1 cellular context compared by ENCODE assay signal in genomic region chr1:36134805-36135339, GRCh38.
TF ChIP-seq lines count a peak whose summit lies in the region.

No MANE protein-coding gene starts in this region.

TF ChIP-seq in K562, 482 proteins besides CTCF, POLR2A, EP300 and RAD21 (continued from another document and continues in another):
- TF ChIP-seq ETS1 (conservative IDR thresholded peaks at IDR 0.05; ENCODE audit: control insufficient read depth, low read depth, low read length) = no peak
- TF ChIP-seq SETDB1 (IDR thresholded peaks at IDR 0.05; ENCODE audit: low read length) = no peak
- 0 out of 2 replicates have a peak, but pooled peaks have one; percentile 39 for TF ChIP-seq NR2F6 (CRISPR knock-in tag; IDR thresholded peaks at IDR 0.05)
- no peak for TF ChIP-seq MNT (conservative IDR thresholded peaks at IDR 0.05)
- TF ChIP-seq ZNF324 (CRISPR knock-in tag; IDR thresholded peaks at IDR 0.05) = no peak
- no peak for TF ChIP-seq ELK3 (CRISPR knock-in tag; IDR thresholded peaks at IDR 0.05)
- TF ChIP-seq ZC3H8 (IDR thresholded peaks at IDR 0.05) = no peak
- no peak for TF ChIP-seq SP1 (CRISPR knock-in tag; IDR thresholded peaks at IDR 0.05)
- no peak for TF ChIP-seq DIDO1 (tag; IDR thresholded peaks at IDR 0.05; ENCODE audit: low read depth)
- TF ChIP-seq TSC22D4 (tag; IDR thresholded peaks at IDR 0.05) = no peak
- TF ChIP-seq TCF15 (CRISPR knock-in tag; IDR thresholded peaks at IDR 0.05) = no peak
- TF ChIP-seq DMBX1 (CRISPR knock-in tag; IDR thresholded peaks at IDR 0.05; ENCODE audit: borderline replicate concordance) = no peak; the same call in 1 of the 2 replicates
- no peak for TF ChIP-seq TAF9B (IDR thresholded peaks at IDR 0.05; ENCODE audit: partially characterized antibody)
- TF ChIP-seq JUN (IDR thresholded peaks at IDR 0.05; ENCODE audit: borderline replicate concordance, low read depth, low read length) = peak; percentile 45; the same call in 1 of the 2 replicates
- TF ChIP-seq JUN (CRISPR knock-in tag; IDR thresholded peaks at IDR 0.05; ENCODE audit: borderline replicate concordance) = no peak
- TF ChIP-seq TCF7L2 (IDR thresholded peaks at IDR 0.05; ENCODE audit: low read depth, low read length) = no peak
- TF ChIP-seq KAT8 (IDR thresholded peaks at IDR 0.05; ENCODE audit: low read depth) = no peak
- no peak for TF ChIP-seq ZNF449 (CRISPR knock-in tag; IDR thresholded peaks at IDR 0.05)
- TF ChIP-seq CEBPZ (IDR thresholded peaks at IDR 0.05; ENCODE audit: borderline replicate concordance, low read depth, low read length) = no peak
- TF ChIP-seq CTCFL (IDR thresholded peaks at IDR 0.05; ENCODE audit: borderline replicate concordance, insufficient read depth, low read depth, low read length, poor library complexity, severe bottlenecking) = no peak
- TF ChIP-seq TFE3 (CRISPR knock-in tag; IDR thresholded peaks at IDR 0.05) = no peak
- no peak for TF ChIP-seq CHD1 (IDR thresholded peaks at IDR 0.05; ENCODE audit: low read length)
- no peak for TF ChIP-seq ZNF436 (CRISPR knock-in tag; IDR thresholded peaks at IDR 0.05)
- TF ChIP-seq ZNF668 (CRISPR knock-in tag; IDR thresholded peaks at IDR 0.05) = no peak
- no peak for TF ChIP-seq NFIC (IDR thresholded peaks at IDR 0.05)
- TF ChIP-seq YBX1 (IDR thresholded peaks at IDR 0.05) = no peak
- TF ChIP-seq ZNF280B (CRISPR knock-in tag; IDR thresholded peaks at IDR 0.05) = no peak
- no peak for TF ChIP-seq ZNF263 (CRISPR knock-in tag; IDR thresholded peaks at IDR 0.05; ENCODE audit: borderline replicate concordance)
- no peak for TF ChIP-seq SMAD3 (CRISPR knock-in tag; conservative IDR thresholded peaks at IDR 0.05)
- TF ChIP-seq HNRNPH1 (optimal IDR thresholded peaks at IDR 0.05; ENCODE audit: low read depth, low read length) = no peak
- TF ChIP-seq RBBP5 (IDR thresholded peaks at IDR 0.05; ENCODE audit: borderline replicate concordance, insufficient read depth, low read length, poor library complexity, severe bottlenecking) = no peak
- no peak for TF ChIP-seq USF1 (CRISPR knock-in tag; IDR thresholded peaks at IDR 0.05)
- no peak for TF ChIP-seq FOXO4 (CRISPR knock-in tag; IDR thresholded peaks at IDR 0.05)
- TF ChIP-seq ZBTB11 (CRISPR knock-in tag; IDR thresholded peaks at IDR 0.05) = no peak
- no peak for TF ChIP-seq GTF2F1 (IDR thresholded peaks at IDR 0.05; ENCODE audit: low read depth, low read length)
- no peak for TF ChIP-seq CREB3 (tag; conservative IDR thresholded peaks at IDR 0.05; ENCODE audit: low read depth)
- TF ChIP-seq ARNT (IDR thresholded peaks at IDR 0.05) = no peak
- no peak for TF ChIP-seq MEF2D (tag; conservative IDR thresholded peaks at IDR 0.05; ENCODE audit: low read depth)
